ENCODE assay signal across 25 cellular contexts in genomic region chr7:28432105-28432504, GRCh38. TPM values are rescaled to one million over a fixed set of nuclear protein-coding genes. Genes with fewer than 3 reads are reported as not detected.
A peak's percentile ranks its signal among the peaks of the same experiment; 100 is the strongest.
DNase-seq lines count a peak whose midpoint lies in the region; ATAC-seq and TF ChIP-seq lines count a peak whose summit lies in the region.
"Had no signal": no experiment of that assay in that cellular context is flagged by ENCODE, and none has a peak within 500 bp of the region (broad histone marks: within the 10 kb centered on the region; RNA-seq: fewer than 3 reads in every experiment).

No MANE protein-coding gene starts in this region.

- H3K4me3 ChIP-seq in ACC112 (ENCODE audit: low read depth, low read length): peak overlapping the region; percentile 60
- H3K4me3 ChIP-seq in heart right ventricle: peak overlapping the region in 3 of 10 donors; percentile 2 to 8 (median 6)
- peak overlapping the region; percentile 37 for H3K4me3 ChIP-seq in psoas muscle
- H3K4me3 ChIP-seq: adrenal gland, cardiac muscle cell, HAP-1, pancreas, Peyer's patch, right lobe of liver, SJCRH30 had no signal

- H3K79me2 ChIP-seq in ACC112 (ENCODE audit: control insufficient read depth, insufficient read depth, low read length, unreplicated experiment): no peaks in the 10 kb centered on the region

- peak overlapping the region; percentile 25 for H2AFZ ChIP-seq in ACC112 (ENCODE audit: low read length, unreplicated experiment)

- ATAC-seq in heart right ventricle (peak in 5 of 8 donors; percentile 30 to 85 (median 70)), psoas muscle (peak; percentile 28 to 77 (median 71)), GM18517 (IDR thresholded peaks at IDR 0.05; ENCODE audit: unreplicated experiment) (no peak), HG03442 (IDR thresholded peaks at IDR 0.05; ENCODE audit: unreplicated experiment) (no peak)
- ATAC-seq: activated CD8-positive, alpha-beta memory T cell treated with anti-CD3 and anti-CD28 coated beads, Interleukin-2, amount 10 ng/mL, durations not matched to agents 7 days and 5 days; natural killer cell treated with Interleukin-12 subunit alpha and Interleukin-12 subunit beta and Interleukin-15 and Interleukin-18, amount 100 ng/mL, for 72 hours; right lobe of liver had no signal

- 75 to 83% methylated on average over 7 of the region's 7 CpGs for WGBS in heart right ventricle, 2 donors
- WGBS in psoas muscle, 3 donors: 34 to 68% (median 38%) methylated on average over 7 of the region's 7 CpGs

- H3K4me1 ChIP-seq in ACC112 (ENCODE audit: control insufficient read depth, insufficient read depth, low read length, unreplicated experiment) (no peaks in the 10 kb centered on the region), heart right ventricle (peaks cover 0 to 14% (median 4%) of the 10 kb centered on the region in 9 donors), psoas muscle (no peaks in the 10 kb centered on the region)
- H3K4me1 ChIP-seq: adrenal gland, HAP-1, Peyer's patch, right lobe of liver had no signal

- H3K27ac ChIP-seq in ACC112 (ENCODE audit: low read depth, low read length) (no peak overlapping the region), heart right ventricle (peak overlapping the region in 1 of 10 donors; percentile 9), psoas muscle (no peak overlapping the region)
- H3K27ac ChIP-seq: adrenal gland, cardiac muscle cell, pancreas, Peyer's patch, right lobe of liver, SJCRH30 had no signal

- peaks cover 31% of the 10 kb centered on the region for H3K27me3 ChIP-seq in ACC112 (ENCODE audit: insufficient read depth, low read length)
- peaks cover 0 to 10% (median 0%) of the 10 kb centered on the region in 7 donors for H3K27me3 ChIP-seq in heart right ventricle
- H3K27me3 ChIP-seq in psoas muscle (ENCODE audit: insufficient read depth in 3 of 3, low read length in 2 of 3): no peaks in the 10 kb centered on the region
- H3K27me3 ChIP-seq: adrenal gland, cardiac muscle cell, pancreas, Peyer's patch, SJCRH30 had no signal

- DNase-seq in amniotic epithelial cell (ENCODE audit: low read depth) (peak; percentile 5), heart right ventricle (no peak), psoas muscle (peak; percentile 49 to 67), NCI-H1092 (lab: John Stamatoyannopoulos, UW) (no peak), COLO829 (ENCODE audit: low spot score) (no peak)
- DNase-seq: activated CD4-positive, CD25-positive, alpha-beta regulatory T cell; activated CD8-positive, alpha-beta memory T cell treated with anti-CD3 and anti-CD28 coated beads, Interleukin-2, amount 10 ng/mL, durations not matched to agents 7 days and 5 days; activated naive CD4-positive, alpha-beta T cell treated with Interleukin-2 at 50 U/mL for 16 hours; activated T-cell treated with anti-CD3 and anti-CD28 coated beads, Interleukin-2, amount 50 U/mL, for 48 hours; cortex of kidney; DMS153; NCI-H2081; NCI-H2227 treated with DMSO at 0.1 percent for 48 hours; pancreas; Peyer's patch; right lobe of liver; SJCRH30; trophoblast cell had no signal

- H3K36me3 ChIP-seq in ACC112 (ENCODE audit: insufficient read depth, low read length) (no peaks in the 10 kb centered on the region), heart right ventricle (no peaks in the 10 kb centered on the region), psoas muscle (ENCODE audit: insufficient read depth in 1 of 2, low read depth in 1 of 2) (no peaks in the 10 kb centered on the region)
- H3K36me3 ChIP-seq: adrenal gland, cardiac muscle cell, HAP-1, pancreas, Peyer's patch, right lobe of liver, SJCRH30 had no signal

- intact Hi-C loops in heart right ventricle (cut with DNase I): no loop called here
- intact Hi-C loops in psoas muscle (cut with DNase I): no loop called here

- TF ChIP-seq CTCF in heart right ventricle (IDR thresholded peaks at IDR 0.05) (no peak), psoas muscle (IDR thresholded peaks at IDR 0.05) (no peak)

- H3K9me3 ChIP-seq in heart right ventricle (no peaks in the 10 kb centered on the region), psoas muscle (no peaks in the 10 kb centered on the region)
- H3K9me3 ChIP-seq: adrenal gland, HAP-1, pancreas, Peyer's patch, right lobe of liver, SJCRH30 had no signal

RNA-seq across cellular contexts. Expression of gene CREB5, which starts 19.8 kb away (rescaled TPM):
- total RNA-seq in heart right ventricle: 100 to 1,000 TPM in 1 of 10 donors, 10 to 100 TPM in 6, 1 to 10 TPM in 3; 4.7 to 170 (median 21.9) TPM
- polyA plus RNA-seq in heart right ventricle: 10 to 100 TPM; 12.9 to 16.7 TPM
- total RNA-seq in psoas muscle: 10 to 100 TPM in 3 of 4 donors, 1 to 10 TPM in 1; 6.3 to 33.8 (median 24.9) TPM
- polyA plus RNA-seq in psoas muscle: 10 to 100 TPM in 1 of 3 donors, 1 to 10 TPM in 1, under 1 TPM in 1; 0.86 to 16.6 (median 1.2) TPM
- total RNA-seq: activated CD8-positive, alpha-beta memory T cell treated with anti-CD3 and anti-CD28 coated beads, Interleukin-2, amount 10 ng/mL, durations not matched to agents 7 days and 5 days had no signal

Comparison
In these comparisons a context has a peak if more than half of its experiments do, and no peak if none do; other contexts are left out.
1. DNase-seq: peak in amniotic epithelial cell (single experiment) and psoas muscle (2 of 2); none in heart right ventricle (0 of 2), NCI-H1092 (single experiment) and COLO829 (single experiment).
2. ATAC-seq: peak in heart right ventricle (5 of 8) and psoas muscle (4 of 4); none in GM18517 (single experiment) and HG03442 (single experiment).